ENCODE assay signal across 8 cellular contexts in genomic region chr2:66587216-66587615, GRCh38.
A peak's percentile ranks its signal among the peaks of the same experiment; 100 is the strongest.
DNase-seq lines count a peak whose midpoint lies in the region; ATAC-seq and TF ChIP-seq lines count a peak whose summit lies in the region.

No MANE protein-coding gene starts in this region.

- H3K9me3 ChIP-seq in body of pancreas, result no peaks in the 10 kb centered on the region

- TF ChIP-seq CTCF in LNCaP clone FGC (IDR thresholded peaks at IDR 0.05; ENCODE audit: control insufficient read depth, extremely low read depth, insufficient read depth) (peak; percentile 28; the same call in 1 of the 2 replicates), body of pancreas (IDR thresholded peaks at IDR 0.05) (peak in 6 of 7 experiments; percentile 10 to 55 (median 38)), neural crest cell (conservative IDR thresholded peaks at IDR 0.05) (peak; percentile 41), coronary artery (IDR thresholded peaks at IDR 0.05) (no peak)

- H3K4me3 ChIP-seq in LNCaP clone FGC (ENCODE audit: low read depth, low read length), result no peak overlapping the region
- no peak overlapping the region for H3K4me3 ChIP-seq in body of pancreas
- no peak overlapping the region for H3K4me3 ChIP-seq in coronary artery

- DNase-seq in Daoy (ENCODE audit: low read depth), result peak; percentile 46
- DNase-seq in LNCaP clone FGC (ENCODE audit: low read depth), result no peak
- peak; percentile 63 to 73 (median 72) for DNase-seq in body of pancreas
- no peak for DNase-seq in neural crest cell (ENCODE audit: low read depth, low spot score)
- no peak for DNase-seq in stimulated activated CD4-positive, alpha-beta T cell treated with anti-CD3 and anti-CD28 coated beads, Interleukin-1b, Interleukin-23, amount 100 ng/mL, for 48 hours
- DNase-seq in coronary artery (ENCODE audit: low spot score), result no peak

- no peaks in the 10 kb centered on the region for H3K36me3 Mint-ChIP-seq in neural crest cell (ENCODE audit: low read depth)

- H3K27me3 Mint-ChIP-seq in neural crest cell (ENCODE audit: low read depth), result peaks cover 8% of the 10 kb centered on the region

- WGBS in body of pancreas, 2 donors, result 51 to 60% methylated on average over 4 of the region's 4 CpGs

- peak; percentile 43 for ATAC-seq in body of pancreas
- no peak for ATAC-seq in HG03469 (IDR thresholded peaks at IDR 0.05; ENCODE audit: unreplicated experiment)
- ATAC-seq in HG02623 (IDR thresholded peaks at IDR 0.05; ENCODE audit: unreplicated experiment), result no peak

- intact Hi-C loops in body of pancreas (cut with DNase I), result no loop called here

- no peaks in the 10 kb centered on the region for H3K36me3 ChIP-seq in body of pancreas (replicated peaks in 1 of 2; ENCODE audit: insufficient read depth in 1 of 2, low read depth in 2 of 2)

- no peak overlapping the region for H3K27ac Mint-ChIP-seq in neural crest cell (ENCODE audit: unreplicated experiment)

- H3K27ac ChIP-seq in body of pancreas (peak overlapping the region in 1 of 4 donors; percentile 18), coronary artery (no peak overlapping the region)

- H3K4me1 Mint-ChIP-seq in neural crest cell, result peaks cover 3% of the 10 kb centered on the region

- H3K9me3 Mint-ChIP-seq in neural crest cell, result peaks cover 3% of the 10 kb centered on the region

- H3K4me1 ChIP-seq in body of pancreas, result peaks cover 38% of the 10 kb centered on the region

- H3K27me3 ChIP-seq in body of pancreas, result no peaks in the 10 kb centered on the region

- no peak overlapping the region for H3K4me3 Mint-ChIP-seq in neural crest cell

- TF ChIP-seq POLR2A in body of pancreas (IDR thresholded peaks at IDR 0.05), result no peak

Comparison
In these comparisons a context has a peak if more than half of its experiments do, and no peak if none do; other contexts are left out.
1. DNase-seq: peak in Daoy (single experiment) and body of pancreas (4 of 4); none in LNCaP clone FGC (single experiment), neural crest cell (single experiment), stimulated activated CD4-positive, alpha-beta T cell treated with anti-CD3 and anti-CD28 coated beads, Interleukin-1b, Interleukin-23, amount 100 ng/mL, for 48 hours (single experiment) and coronary artery (single experiment).